Comparison of ENCODE assay signal across 12 cellular contexts in the genomic region with DNA sequence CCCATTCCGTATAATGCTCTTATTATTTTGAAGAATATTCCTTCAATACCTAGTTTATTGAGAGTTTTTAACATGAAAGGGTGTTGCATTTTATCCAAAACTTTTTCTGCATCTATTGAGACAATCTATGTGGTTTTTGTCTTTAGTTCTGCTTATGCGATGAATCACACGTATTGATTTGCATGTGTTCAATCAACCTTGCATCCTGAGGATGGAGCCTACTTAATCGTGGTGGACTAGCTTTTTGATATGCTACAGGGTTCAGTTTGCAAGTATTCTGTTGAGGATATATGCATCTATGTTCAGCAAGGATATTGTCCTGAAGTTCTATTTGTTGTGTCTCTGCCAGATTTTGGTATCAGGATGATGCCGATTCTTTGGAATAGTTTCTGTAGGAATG.
DNase-seq lines count a peak whose midpoint lies in the region; ATAC-seq lines count a peak whose summit lies in the region.
"Had no signal": no experiment of that assay in that cellular context is flagged by ENCODE, and none has a peak within 500 bp of the region (broad histone marks: within the 10 kb centered on the region; RNA-seq: fewer than 3 reads in every experiment).

No MANE protein-coding gene starts in this region.

- no peaks in the 10 kb centered on the region for H3K4me1 Mint-ChIP-seq in stimulated activated naive CD8-positive, alpha-beta T cell treated with anti-CD3 and anti-CD28 coated beads, Interleukin-15, amount 100 ng/mL, for 72 hours
- H3K4me1 Mint-ChIP-seq: endodermal cell had no signal

- H3K9me3 Mint-ChIP-seq in stimulated activated naive CD8-positive, alpha-beta T cell treated with anti-CD3 and anti-CD28 coated beads, Interleukin-15, amount 100 ng/mL, for 72 hours = peaks cover 17 to 42% of the 10 kb centered on the region in 2 donors

- no peak overlapping the region for H3K4me3 Mint-ChIP-seq in stimulated activated naive CD8-positive, alpha-beta T cell treated with anti-CD3 and anti-CD28 coated beads, Interleukin-15, amount 100 ng/mL, for 72 hours
- H3K4me3 Mint-ChIP-seq: activated T-cell treated with anti-CD3 and anti-CD28 coated beads, Interleukin-2, amount 50 U/mL, for 24 hours; endodermal cell had no signal

- DNase-seq in dermis blood vessel endothelial cell (no peak), NCI-H1694 (lab: John Stamatoyannopoulos, UW) (no peak)
- DNase-seq in effector memory CD4-positive, alpha-beta T cell = no peak
- no peak for DNase-seq in stimulated activated naive CD8-positive, alpha-beta T cell treated with anti-CD3 and anti-CD28 coated beads, Interleukin-15, amount 100 ng/mL, for 72 hours
- DNase-seq: activated T-cell treated with anti-CD3 and anti-CD28 coated beads, Interleukin-2, amount 50 U/mL, for 24 hours; Caco-2; endodermal cell; Right ventricle myocardium superior had no signal

- no peaks in the 10 kb centered on the region for H3K27me3 Mint-ChIP-seq in stimulated activated naive CD8-positive, alpha-beta T cell treated with anti-CD3 and anti-CD28 coated beads, Interleukin-15, amount 100 ng/mL, for 72 hours
- H3K27me3 Mint-ChIP-seq: activated T-cell treated with anti-CD3 and anti-CD28 coated beads, Interleukin-2, amount 50 U/mL, for 24 hours had no signal

- no peak overlapping the region for H3K27ac Mint-ChIP-seq in stimulated activated naive CD8-positive, alpha-beta T cell treated with anti-CD3 and anti-CD28 coated beads, Interleukin-15, amount 100 ng/mL, for 72 hours
- H3K27ac Mint-ChIP-seq: activated T-cell treated with anti-CD3 and anti-CD28 coated beads, Interleukin-2, amount 50 U/mL, for 24 hours; endodermal cell had no signal

- ATAC-seq in GM19351 (IDR thresholded peaks at IDR 0.05; ENCODE audit: unreplicated experiment) (peak; percentile 97), HG02610 (IDR thresholded peaks at IDR 0.05; ENCODE audit: unreplicated experiment) (peak; percentile 98), HG03342 (IDR thresholded peaks at IDR 0.05; ENCODE audit: unreplicated experiment) (peak; percentile 100)
- ATAC-seq in stimulated activated naive CD8-positive, alpha-beta T cell treated with anti-CD3 and anti-CD28 coated beads, Interleukin-15, amount 100 ng/mL, for 72 hours = no peak

- H3K9me3 ChIP-seq in effector memory CD4-positive, alpha-beta T cell (ENCODE audit: control insufficient read depth, low read length) = peaks cover 4% of the 10 kb centered on the region

- H3K27me3 ChIP-seq in effector memory CD4-positive, alpha-beta T cell (replicated peaks; ENCODE audit: control insufficient read depth, insufficient read depth, low read length, poor library complexity, severe bottlenecking) = no peaks in the 10 kb centered on the region

- no peaks in the 10 kb centered on the region for H3K4me1 ChIP-seq in effector memory CD4-positive, alpha-beta T cell (ENCODE audit: control insufficient read depth, insufficient read depth, low read length, poor library complexity, severe bottlenecking)
- H3K4me1 ChIP-seq: Caco-2 had no signal

- H3K4me3 ChIP-seq in effector memory CD4-positive, alpha-beta T cell (ENCODE audit: insufficient read depth, low read depth, low read length, poor library complexity, severe bottlenecking) = no peak overlapping the region

- H3K27ac ChIP-seq in effector memory CD4-positive, alpha-beta T cell (ENCODE audit: insufficient read depth, low read length, poor library complexity, severe bottlenecking) = no peak overlapping the region
- H3K27ac ChIP-seq: VCaP had no signal

- H3K36me3 ChIP-seq in effector memory CD4-positive, alpha-beta T cell (ENCODE audit: control insufficient read depth, insufficient read depth, low read length) = no peaks in the 10 kb centered on the region
